ENCODE assay signal across 8 cellular contexts in genomic region chr1:24414884-24415333, GRCh38. TPM values are rescaled to one million over a fixed set of nuclear protein-coding genes. Genes with fewer than 3 reads are reported as not detected.
DNase-seq lines count a peak whose midpoint lies in the region; ATAC-seq, FAIRE-seq and TF ChIP-seq lines count a peak whose summit lies in the region.

No MANE protein-coding gene starts in this region.

- H3K9me3 ChIP-seq in CD8-positive, alpha-beta memory T cell (ENCODE audit: low read length), result no peaks in the 10 kb centered on the region
- H3K9me3 ChIP-seq in NT2/D1 (ENCODE audit: insufficient read depth, low read length) (no peaks in the 10 kb centered on the region), H1 (ENCODE audit: insufficient read depth in 2 of 2, low read depth in 1 of 2, low read length in 1 of 2) (no peaks in the 10 kb centered on the region), SJCRH30 (replicated peaks) (no peaks in the 10 kb centered on the region)

- no peak for ATAC-seq in HG03439 (IDR thresholded peaks at IDR 0.05; ENCODE audit: unreplicated experiment)

- no peaks in the 10 kb centered on the region for H3K27me3 ChIP-seq in CD8-positive, alpha-beta memory T cell (ENCODE audit: insufficient read depth, low read length, poor library complexity, severe bottlenecking)
- H3K27me3 ChIP-seq in NT2/D1 (ENCODE audit: insufficient read depth, insufficient read length) (no peaks in the 10 kb centered on the region), H1 (replicated peaks in 1 of 4; ENCODE audit: control insufficient read depth in 3 of 4, extremely low read depth in 1 of 4, insufficient read depth in 3 of 4, low read length in 3 of 4) (no peaks in the 10 kb centered on the region), SJCRH30 (no peaks in the 10 kb centered on the region)

- in situ Hi-C loops in KBM-7 (cut with MboI; ENCODE audit: low pct_unique_long_range_greater_than_20kb, low sequenced_read_pairs), result no loop called here

- H3K27ac ChIP-seq in CD8-positive, alpha-beta memory T cell (ENCODE audit: low read depth, low read length), result no peak overlapping the region
- H3K27ac ChIP-seq in H1 (ENCODE audit: low read depth, low read length) (no peak overlapping the region), SJCRH30 (no peak overlapping the region)

- H2BK15ac ChIP-seq in H1 (ENCODE audit: low read length), result no peak overlapping the region

- FAIRE-seq in H1 (lab: Jason Lieb, UNC), result no peak

- no peak overlapping the region for H2AK5ac ChIP-seq in H1 (ENCODE audit: low read depth, low read length)

- WGBS in H1 (ENCODE audit: extremely low coverage in 1 of 2, insufficient coverage in 1 of 2, insufficient read length in 1 of 2, insufficient replicate concordance in 2 of 2, low coverage in 1 of 2, low lambda C conversion rate in 2 of 2, missing lambda C conversion rate in 1 of 2), 2 experiments, result 64% methylated on average over 17 of the region's 17 CpGs; no CpG with 5 or more reads in 1 of the 2 experiments

- no peak overlapping the region for H3K23ac ChIP-seq in H1 (ENCODE audit: insufficient read length)

- H4K20me1 ChIP-seq in H1 (replicated peaks in 1 of 2; ENCODE audit: control insufficient read depth in 1 of 2, insufficient read depth in 2 of 2, low read length in 2 of 2), result no peaks in the 10 kb centered on the region

- peaks cover 0 to 30% (median 0%) of the 10 kb centered on the region in 3 donors for H3K36me3 Mint-ChIP-seq in CD8-positive, alpha-beta memory T cell
- H3K36me3 Mint-ChIP-seq in osteocyte (ENCODE audit: unreplicated experiment), result no peaks in the 10 kb centered on the region

- no peak overlapping the region for H2BK5ac ChIP-seq in H1 (ENCODE audit: low read depth, low read length)

- H3K9me3 Mint-ChIP-seq in CD8-positive, alpha-beta memory T cell, result no peaks in the 10 kb centered on the region
- no peaks in the 10 kb centered on the region for H3K9me3 Mint-ChIP-seq in osteocyte (ENCODE audit: unreplicated experiment)

- peak overlapping the region; percentile 83 for H2AFZ ChIP-seq in H1 (ENCODE audit: low read length)

- 0 out of 4 replicates have a peak, but pooled peaks cover 0 to 3% of the 10 kb centered on the region in 2 experiments for H3K79me2 ChIP-seq in H1 (ENCODE audit: control insufficient read depth in 1 of 2, insufficient read depth in 2 of 2, low read length in 2 of 2)

- peak overlapping the region; percentile 56 to 97 for H3K4me2 ChIP-seq in H1 (ENCODE audit: insufficient read depth in 1 of 2, low read depth in 2 of 2, low read length in 2 of 2)

- H2BK120ac ChIP-seq in H1 (replicated peaks; ENCODE audit: low read depth, low read length), result no peak overlapping the region

- no peak overlapping the region for H2BK12ac ChIP-seq in H1 (ENCODE audit: low read depth, low read length)

- peaks cover 11% of the 10 kb centered on the region for H3K23me2 ChIP-seq in H1 (ENCODE audit: low read depth, low read length)

- no peak for TF ChIP-seq CTCF in H1 (IDR thresholded peaks at IDR 0.05; ENCODE audit: control extremely low read depth in 1 of 3, insufficient read depth in 1 of 3, low read depth in 1 of 3, low read length in 3 of 3)
- TF ChIP-seq CTCF in osteocyte (IDR thresholded peaks at IDR 0.05), result no peak

- H3K36me3 ChIP-seq in CD8-positive, alpha-beta memory T cell (ENCODE audit: insufficient read depth, low read length), result peaks cover under 1% of the 10 kb centered on the region
- H3K36me3 ChIP-seq in NT2/D1 (ENCODE audit: insufficient read depth, insufficient read length, low read length), result peaks cover 1% of the 10 kb centered on the region
- H3K36me3 ChIP-seq in H1 (ENCODE audit: control insufficient read depth in 2 of 4, insufficient read depth in 4 of 4, low read length in 3 of 4), result no peaks in the 10 kb centered on the region
- H3K36me3 ChIP-seq in SJCRH30, result no peaks in the 10 kb centered on the region

- H3K4me3 ChIP-seq in CD8-positive, alpha-beta memory T cell (ENCODE audit: low read length), result peak overlapping the region; percentile 44
- H3K4me3 ChIP-seq in NT2/D1 (ENCODE audit: insufficient read length, low read depth), result peak overlapping the region; percentile 63
- H3K4me3 ChIP-seq in H1 (ENCODE audit: extremely low read depth in 1 of 4, insufficient read depth in 2 of 4, low read depth in 3 of 4, low read length in 4 of 4), result peak overlapping the region in 3 of 4 experiments; percentile 18 to 73 (median 33); a peak in 4 of 8 replicates
- no peak overlapping the region for H3K4me3 ChIP-seq in SJCRH30

- POLR2A ChIA-PET in CD8-positive, alpha-beta memory T cell (lab: Charles Lee), result interaction anchor here (1.0 to 3.5 kb wide), 6 partner anchors 66 to 818 kb away, joined by 3 to 43 read pairs (median 6); partner anchors contain the start of genes RCAN3, SRRM1 and SYF2
- POLR2A ChIA-PET in H1 (lab: Charles Lee; ENCODE audit: partially characterized antibody), result interaction anchor here (0.7 to 2.3 kb wide), 3 partner anchors 11 to 87 kb away, joined by 3 to 7 read pairs (median 5); partner anchors contain the start of gene RCAN3

- DNase-seq in CD8-positive, alpha-beta memory T cell, result no peak
- DNase-seq in NT2/D1 (ENCODE audit: low read depth, low spot score) (no peak), H1 (ENCODE audit: low read depth in 1 of 2, low spot score in 2 of 2) (no peak), osteocyte (ENCODE audit: extremely low spot score, unreplicated experiment) (no peak), KBM-7 (no peak), SJCRH30 (no peak)
- DNase-seq in stimulated activated CD4-positive, alpha-beta T cell treated with anti-CD3 and anti-CD28 coated beads, Interleukin-2, amount 100 ng/mL, for 24 hours, result no peak

- CTCF ChIA-PET in CD8-positive, alpha-beta memory T cell (lab: Charles Lee), result interaction anchor here (0.7 to 6.3 kb wide), 38 partner anchors 10 to 233 kb away, joined by 3 to 76 read pairs (median 4); partner anchors contain the start of genes RCAN3 and SRRM1
- CTCF ChIA-PET in H1 (lab: Charles Lee; ENCODE audit: partially characterized antibody), result interaction anchor here (0.5 to 3.0 kb wide), 44 partner anchors 9 to 1168 kb away, joined by 3 to 15 read pairs (median 4); no protein-coding TSS in a partner anchor

- H3K14ac ChIP-seq in H1 (ENCODE audit: insufficient read length), result no peak overlapping the region

- peaks cover 52% of the 10 kb centered on the region for H3K4me1 ChIP-seq in CD8-positive, alpha-beta memory T cell (ENCODE audit: insufficient read depth, low read length)
- H3K4me1 ChIP-seq in NT2/D1 (ENCODE audit: insufficient read depth, insufficient read length) (peaks cover 10% of the 10 kb centered on the region), H1 (replicated peaks in 1 of 4; ENCODE audit: control insufficient read depth in 3 of 4, insufficient read depth in 4 of 4, low read length in 3 of 4) (peaks cover 0 to 6% (median under 1%) of the 10 kb centered on the region in 4 experiments; a peak in 3 of 7 replicates), SJCRH30 (no peaks in the 10 kb centered on the region)

- no peak for TF ChIP-seq EP300 in H1 (IDR thresholded peaks at IDR 0.05; ENCODE audit: borderline replicate concordance in 1 of 2, low read depth in 2 of 2, low read length in 2 of 2)

- no peaks in the 10 kb centered on the region for H3K27me3 Mint-ChIP-seq in CD8-positive, alpha-beta memory T cell
- H3K27me3 Mint-ChIP-seq in osteocyte (ENCODE audit: unreplicated experiment), result no peaks in the 10 kb centered on the region

- no peak for TF ChIP-seq POLR2A in H1 (IDR thresholded peaks at IDR 0.05; ENCODE audit: control extremely low read depth in 1 of 2, low read depth in 2 of 2, low read length in 2 of 2)

- H4K8ac ChIP-seq in H1 (ENCODE audit: extremely low read depth, insufficient read depth, low read length), result no peak overlapping the region

- H3K4ac ChIP-seq in H1 (replicated peaks; ENCODE audit: insufficient read length, low read depth, low read length), result no peak overlapping the region

- no peaks in the 10 kb centered on the region for H3K79me1 ChIP-seq in H1 (ENCODE audit: low read depth, low read length)

- no peak overlapping the region for H3K56ac ChIP-seq in H1 (replicated peaks; ENCODE audit: insufficient read length, low read depth, low read length)

- H3K18ac ChIP-seq in H1 (ENCODE audit: extremely low read depth, low read length), result 0 out of 2 replicates have a peak overlapping the region, but pooled peaks have one; percentile 5

- H3K9ac ChIP-seq in NT2/D1 (ENCODE audit: insufficient read length, low read depth) (peak overlapping the region; percentile 70), H1 (replicated peaks in 1 of 4; ENCODE audit: extremely low read depth in 1 of 4, low read depth in 3 of 4, low read length in 3 of 4) (peak overlapping the region in 1 of 4 experiments; percentile 9; a peak in 1 of 7 replicates)

- TF ChIP-seq RAD21 in H1 (IDR thresholded peaks at IDR 0.05 in 1 of 2, conservative IDR thresholded peaks at IDR 0.05 in 1 of 2; ENCODE audit: low read depth in 2 of 2, low read length in 2 of 2), result no peak

- H3K27ac Mint-ChIP-seq in CD8-positive, alpha-beta memory T cell, result peak overlapping the region; percentile 46 to 92 (median 70)
- peak overlapping the region; percentile 29 for H3K27ac Mint-ChIP-seq in osteocyte (ENCODE audit: unreplicated experiment)

- peaks cover 51 to 75% (median 72%) of the 10 kb centered on the region in 3 donors for H3K4me1 Mint-ChIP-seq in CD8-positive, alpha-beta memory T cell
- H3K4me1 Mint-ChIP-seq in osteocyte (ENCODE audit: unreplicated experiment), result peaks cover 49% of the 10 kb centered on the region

- no peak overlapping the region for H4K5ac ChIP-seq in H1 (ENCODE audit: insufficient read length, low read depth, low read length)

- no peak overlapping the region for H4K91ac ChIP-seq in H1 (replicated peaks; ENCODE audit: insufficient read length, low read length)

- H3K4me3 Mint-ChIP-seq in CD8-positive, alpha-beta memory T cell, result peak overlapping the region; percentile 91 to 100 (median 97)
- H3K4me3 Mint-ChIP-seq in osteocyte (ENCODE audit: unreplicated experiment), result peak overlapping the region; percentile 95

- H2BK20ac ChIP-seq in H1 (ENCODE audit: low read length), result no peak overlapping the region

RNA-seq across cellular contexts. Expression of gene NIPAL3, which starts 0.7 kb away (rescaled TPM):
- total RNA-seq in CD8-positive, alpha-beta memory T cell, result 10 to 100 TPM; 31.3 to 33.2 TPM
- polyA plus RNA-seq in CD8-positive, alpha-beta memory T cell, result 55.5 TPM
- 11.0 and 12.6 TPM in 2 replicates for total RNA-seq in H1 (2021; fragmentation: NEBNext Ultra II Directional; extraction: Animal tissue kit (Norgen Biotek cat#: 25700))
- 8.8 and 9.1 TPM in 2 replicates for polyA plus RNA-seq in H1 (2011; rRNA removed)
- 9.1 TPM for polyA plus RNA-seq in H1 (2011; cell fraction: cytosol; rRNA removed)
- 9.5 TPM for polyA plus RNA-seq in H1 (2011; cell fraction: nucleus; rRNA removed)
- 7.2 to 8.6 TPM (median 7.5 TPM) in 4 replicates for polyA plus RNA-seq in H1 (2012, experiment 1 of 2)
- 2.2 TPM for polyA plus RNA-seq in H1 (2012, experiment 2 of 2)
- polyA plus RNA-seq in H1 (2013, experiment 1 of 2), result 7.8 TPM
- 7.7 TPM for polyA plus RNA-seq in H1 (2013, experiment 2 of 2)
- polyA minus RNA-seq in H1 (2011; rRNA and poly(A)+ RNA removed), result 17.7 and 19.5 TPM in 2 replicates
- polyA minus RNA-seq in H1 (2011; cell fraction: cytosol; rRNA and poly(A)+ RNA removed), result 6.3 TPM
- 8.1 TPM for polyA minus RNA-seq in H1 (2011; cell fraction: nucleus; rRNA and poly(A)+ RNA removed)
- 25.8 and 28.4 TPM in 2 replicates for total RNA-seq in osteocyte
- not detected in 2 replicates for total RNA-seq in SJCRH30 (2014; rRNA removed; shearing (Covaris generic))

RNA-seq across cellular contexts. Expression of gene STPG1, which starts 1.3 kb away (rescaled TPM):
- total RNA-seq in CD8-positive, alpha-beta memory T cell, result 1 to 10 TPM; 5.1 to 5.6 TPM
- 4.9 TPM for polyA plus RNA-seq in CD8-positive, alpha-beta memory T cell
- 10.3 and 11.0 TPM in 2 replicates for total RNA-seq in H1 (2021; fragmentation: NEBNext Ultra II Directional; extraction: Animal tissue kit (Norgen Biotek cat#: 25700))
- polyA plus RNA-seq in H1 (2011; rRNA removed), result 10.8 and 11.2 TPM in 2 replicates
- polyA plus RNA-seq in H1 (2011; cell fraction: cytosol; rRNA removed), result 10.6 TPM
- 9.3 TPM for polyA plus RNA-seq in H1 (2011; cell fraction: nucleus; rRNA removed)
- 8.5 to 10.4 TPM (median 9.6 TPM) in 4 replicates for polyA plus RNA-seq in H1 (2012, experiment 1 of 2)
- 7.7 TPM for polyA plus RNA-seq in H1 (2012, experiment 2 of 2)
- 8.9 TPM for polyA plus RNA-seq in H1 (2013, experiment 1 of 2)
- 8.5 TPM for polyA plus RNA-seq in H1 (2013, experiment 2 of 2)
- 8.9 and 10.7 TPM in 2 replicates for polyA minus RNA-seq in H1 (2011; rRNA and poly(A)+ RNA removed)
- polyA minus RNA-seq in H1 (2011; cell fraction: cytosol; rRNA and poly(A)+ RNA removed), result 7.3 TPM
- polyA minus RNA-seq in H1 (2011; cell fraction: nucleus; rRNA and poly(A)+ RNA removed), result 14.7 TPM
- total RNA-seq in osteocyte, result 5.3 and 5.4 TPM in 2 replicates
- not detected in 2 replicates for total RNA-seq in SJCRH30 (2014; rRNA removed; shearing (Covaris generic))

Comparison
In these comparisons a context has a peak if more than half of its experiments do, and no peak if none do; other contexts are left out.
1. RNA of gene NIPAL3, which starts 0.7 kb away (total RNA-seq): 31.3 to 33.2 TPM in CD8-positive, alpha-beta memory T cell, 25.8 to 28.4 TPM in osteocyte and 11.0 to 12.6 TPM in H1; not detected in SJCRH30; every median in the first group is over 10 times any median in the second.